In genomic region chr7:108164342-108164741, GRCh38 we compare ENCODE assay signal across 29 cellular contexts. TPM values are rescaled to one million over a fixed set of nuclear protein-coding genes. Genes with fewer than 3 reads are reported as not detected.
"Had no signal": no experiment of that assay in that cellular context is flagged by ENCODE, and none has a peak within 500 bp of the region (broad histone marks: within the 10 kb centered on the region; RNA-seq: fewer than 3 reads in every experiment).

No MANE protein-coding gene starts in this region.

- H3K36me3 ChIP-seq: colonic mucosa, esophagus muscularis mucosa, esophagus squamous epithelium, gastrocnemius medialis, gastroesophageal sphincter, heart left ventricle, heart right ventricle had no signal

- H3K4me1 ChIP-seq: colonic mucosa, esophagus squamous epithelium, foreskin keratinocyte, gastrocnemius medialis, heart left ventricle, heart right ventricle had no signal

- ATAC-seq: effector memory CD8-positive, alpha-beta T cell; esophagus mucosa; foreskin keratinocyte; gastrocnemius medialis; gastroesophageal sphincter; heart left ventricle; heart right ventricle had no signal

- H3K27me3 ChIP-seq: colonic mucosa, dorsolateral prefrontal cortex, esophagus muscularis mucosa, esophagus squamous epithelium, foreskin keratinocyte, gastrocnemius medialis, gastroesophageal sphincter had no signal

- H3K4me3 ChIP-seq: colonic mucosa, coronary artery, dorsolateral prefrontal cortex, esophagus muscularis mucosa, esophagus squamous epithelium, gastrocnemius medialis, gastroesophageal sphincter, heart left ventricle, heart right ventricle had no signal

- H3K9me3 ChIP-seq: colonic mucosa, esophagus muscularis mucosa, esophagus squamous epithelium, gastrocnemius medialis, gastroesophageal sphincter, heart left ventricle, heart right ventricle had no signal

- FAIRE-seq: colon, endometrium, endothelial cell of umbilical vein, frontal cortex had no signal

- H3K27ac ChIP-seq: colonic mucosa, coronary artery, dorsolateral prefrontal cortex, epithelial cell of prostate, esophagus muscularis mucosa, esophagus squamous epithelium, foreskin keratinocyte, gastrocnemius medialis, gastroesophageal sphincter, heart left ventricle, heart right ventricle had no signal

- DNase-seq: colonic mucosa; cortex of kidney; dermis blood vessel endothelial cell; dorsolateral prefrontal cortex; effector CD4-positive, alpha-beta T cell; effector CD8-positive, alpha-beta T cell; effector memory CD4-positive, alpha-beta T cell; effector memory CD8-positive, alpha-beta T cell; endodermal cell; erythroblast; esophagus squamous epithelium; foreskin fibroblast; foreskin keratinocyte; foreskin melanocyte; gastrocnemius medialis; glutamatergic neuron; head of caudate nucleus; heart left ventricle; heart right ventricle had no signal

RNA-seq across cellular contexts. Expression of gene LAMB4, which starts 34.2 kb away (rescaled TPM):
- total RNA-seq: chondrocyte, endodermal cell had no signal
